In the genomic region with DNA sequence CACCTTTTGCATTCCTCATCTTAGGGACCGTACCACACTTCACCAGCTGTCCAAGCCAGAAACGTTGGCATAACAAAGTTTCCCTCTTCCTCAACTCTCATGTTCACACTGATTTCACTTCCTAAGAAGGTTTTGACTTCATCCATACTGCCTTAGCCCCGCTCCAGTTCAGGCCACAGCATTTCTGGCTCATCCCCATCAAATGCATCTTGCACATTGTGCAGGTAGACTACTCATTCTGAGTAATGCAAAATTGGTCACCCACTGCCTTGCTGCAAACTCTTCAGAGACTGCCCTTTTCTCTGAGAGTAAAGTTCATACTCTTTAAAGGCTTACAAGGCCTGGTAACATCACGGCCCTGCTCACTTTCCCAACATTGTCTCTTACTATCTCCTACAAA, we compare ENCODE assay signal across 1 cellular context.
TF ChIP-seq lines count a peak whose summit lies in the region.

No MANE protein-coding gene starts in this region.

TF ChIP-seq in IMR-90, 13 proteins besides CTCF, POLR2A, EP300 and RAD21:
- TF ChIP-seq SMC3 (IDR thresholded peaks at IDR 0.05; ENCODE audit: low read depth, low read length) (no peak), RFX5 (IDR thresholded peaks at IDR 0.05; ENCODE audit: low read depth, low read length) (no peak), CHD1 (IDR thresholded peaks at IDR 0.05; ENCODE audit: low read depth, low read length) (no peak), RCOR1 (IDR thresholded peaks at IDR 0.05; ENCODE audit: insufficient replicate concordance, low read length) (no peak), MAZ (IDR thresholded peaks at IDR 0.05; ENCODE audit: borderline replicate concordance, low read depth, low read length) (no peak), BHLHE40 (IDR thresholded peaks at IDR 0.05; ENCODE audit: low read depth, low read length) (no peak), FOS (IDR thresholded peaks at IDR 0.05; ENCODE audit: low read depth, low read length) (no peak), NFE2L2 (IDR thresholded peaks at IDR 0.05; ENCODE audit: low read depth, low read length) (no peak), MAFK (IDR thresholded peaks at IDR 0.05; ENCODE audit: low read depth, low read length) (no peak), MXI1 (IDR thresholded peaks at IDR 0.05; ENCODE audit: borderline replicate concordance, low read depth, low read length) (no peak), CEBPB (IDR thresholded peaks at IDR 0.05; ENCODE audit: low read depth, low read length) (no peak)
- TF ChIP-seq, protein P1, sequence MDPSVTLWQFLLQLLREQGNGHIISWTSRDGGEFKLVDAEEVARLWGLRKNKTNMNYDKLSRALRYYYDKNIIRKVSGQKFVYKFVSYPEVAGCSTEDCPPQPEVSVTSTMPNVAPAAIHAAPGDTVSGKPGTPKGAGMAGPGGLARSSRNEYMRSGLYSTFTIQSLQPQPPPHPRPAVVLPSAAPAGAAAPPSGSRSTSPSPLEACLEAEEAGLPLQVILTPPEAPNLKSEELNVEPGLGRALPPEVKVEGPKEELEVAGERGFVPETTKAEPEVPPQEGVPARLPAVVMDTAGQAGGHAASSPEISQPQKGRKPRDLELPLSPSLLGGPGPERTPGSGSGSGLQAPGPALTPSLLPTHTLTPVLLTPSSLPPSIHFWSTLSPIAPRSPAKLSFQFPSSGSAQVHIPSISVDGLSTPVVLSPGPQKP (IDR thresholded peaks at IDR 0.05; ENCODE audit: borderline replicate concordance, low read depth, low read length) = no peak
- TF ChIP-seq, protein P2, sequence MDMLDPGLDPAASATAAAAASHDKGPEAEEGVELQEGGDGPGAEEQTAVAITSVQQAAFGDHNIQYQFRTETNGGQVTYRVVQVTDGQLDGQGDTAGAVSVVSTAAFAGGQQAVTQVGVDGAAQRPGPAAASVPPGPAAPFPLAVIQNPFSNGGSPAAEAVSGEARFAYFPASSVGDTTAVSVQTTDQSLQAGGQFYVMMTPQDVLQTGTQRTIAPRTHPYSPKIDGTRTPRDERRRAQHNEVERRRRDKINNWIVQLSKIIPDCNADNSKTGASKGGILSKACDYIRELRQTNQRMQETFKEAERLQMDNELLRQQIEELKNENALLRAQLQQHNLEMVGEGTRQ (IDR thresholded peaks at IDR 0.05; ENCODE audit: low read depth, low read length) = no peak
